ENCODE assay signal across 2 cellular contexts in genomic region chr2:10336283-10336682, GRCh38.
TF ChIP-seq lines count a peak whose summit lies in the region.

No MANE protein-coding gene starts in this region.

TF ChIP-seq in A549, 52 proteins besides CTCF, POLR2A, EP300 and RAD21 (continued from another document):
- TF ChIP-seq, protein P1, sequence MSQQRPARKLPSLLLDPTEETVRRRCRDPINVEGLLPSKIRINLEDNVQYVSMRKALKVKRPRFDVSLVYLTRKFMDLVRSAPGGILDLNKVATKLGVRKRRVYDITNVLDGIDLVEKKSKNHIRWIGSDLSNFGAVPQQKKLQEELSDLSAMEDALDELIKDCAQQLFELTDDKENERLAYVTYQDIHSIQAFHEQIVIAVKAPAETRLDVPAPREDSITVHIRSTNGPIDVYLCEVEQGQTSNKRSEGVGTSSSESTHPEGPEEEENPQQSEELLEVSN (IDR thresholded peaks at IDR 0.05; ENCODE audit: borderline replicate concordance, low read depth) = no peak
- TF ChIP-seq NR3C1 (IDR thresholded peaks at IDR 0.05) = no peak
- TF ChIP-seq, protein P2, sequence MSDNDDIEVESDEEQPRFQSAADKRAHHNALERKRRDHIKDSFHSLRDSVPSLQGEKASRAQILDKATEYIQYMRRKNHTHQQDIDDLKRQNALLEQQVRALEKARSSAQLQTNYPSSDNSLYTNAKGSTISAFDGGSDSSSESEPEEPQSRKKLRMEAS (IDR thresholded peaks at IDR 0.05) = 0 out of 2 replicates have a peak, but pooled peaks have one; percentile 31
- TF ChIP-seq HEYL (CRISPR knock-in tag; IDR thresholded peaks at IDR 0.05) = no peak
- TF ChIP-seq RFX5 (IDR thresholded peaks at IDR 0.05) = no peak
- no peak for TF ChIP-seq RARB (CRISPR knock-in tag; IDR thresholded peaks at IDR 0.05)
- no peak for TF ChIP-seq ZSCAN20 (CRISPR knock-in tag; IDR thresholded peaks at IDR 0.05)
- no peak for TF ChIP-seq ZNF302 (CRISPR knock-in tag; IDR thresholded peaks at IDR 0.05)
- TF ChIP-seq GATA3 (IDR thresholded peaks at IDR 0.05; ENCODE audit: borderline replicate concordance) = peak; percentile 57; the same call in 1 of the 2 replicates
- no peak for TF ChIP-seq RCOR1 (IDR thresholded peaks at IDR 0.05; ENCODE audit: low read depth, low read length)
- no peak for TF ChIP-seq CEBPB (IDR thresholded peaks at IDR 0.05)
- no peak for TF ChIP-seq FOSL2 (IDR thresholded peaks at IDR 0.05)
- peak; percentile 65 for TF ChIP-seq FOSL2 (CRISPR knock-in tag; IDR thresholded peaks at IDR 0.05)
- no peak for TF ChIP-seq HMGXB4 (CRISPR knock-in tag; IDR thresholded peaks at IDR 0.05; ENCODE audit: borderline replicate concordance)
- TF ChIP-seq JUNB (IDR thresholded peaks at IDR 0.05) = no peak

TF ChIP-seq in HEK293, 187 proteins besides CTCF, POLR2A, EP300 and RAD21 (continued from another document):
- TF ChIP-seq, protein P3, sequence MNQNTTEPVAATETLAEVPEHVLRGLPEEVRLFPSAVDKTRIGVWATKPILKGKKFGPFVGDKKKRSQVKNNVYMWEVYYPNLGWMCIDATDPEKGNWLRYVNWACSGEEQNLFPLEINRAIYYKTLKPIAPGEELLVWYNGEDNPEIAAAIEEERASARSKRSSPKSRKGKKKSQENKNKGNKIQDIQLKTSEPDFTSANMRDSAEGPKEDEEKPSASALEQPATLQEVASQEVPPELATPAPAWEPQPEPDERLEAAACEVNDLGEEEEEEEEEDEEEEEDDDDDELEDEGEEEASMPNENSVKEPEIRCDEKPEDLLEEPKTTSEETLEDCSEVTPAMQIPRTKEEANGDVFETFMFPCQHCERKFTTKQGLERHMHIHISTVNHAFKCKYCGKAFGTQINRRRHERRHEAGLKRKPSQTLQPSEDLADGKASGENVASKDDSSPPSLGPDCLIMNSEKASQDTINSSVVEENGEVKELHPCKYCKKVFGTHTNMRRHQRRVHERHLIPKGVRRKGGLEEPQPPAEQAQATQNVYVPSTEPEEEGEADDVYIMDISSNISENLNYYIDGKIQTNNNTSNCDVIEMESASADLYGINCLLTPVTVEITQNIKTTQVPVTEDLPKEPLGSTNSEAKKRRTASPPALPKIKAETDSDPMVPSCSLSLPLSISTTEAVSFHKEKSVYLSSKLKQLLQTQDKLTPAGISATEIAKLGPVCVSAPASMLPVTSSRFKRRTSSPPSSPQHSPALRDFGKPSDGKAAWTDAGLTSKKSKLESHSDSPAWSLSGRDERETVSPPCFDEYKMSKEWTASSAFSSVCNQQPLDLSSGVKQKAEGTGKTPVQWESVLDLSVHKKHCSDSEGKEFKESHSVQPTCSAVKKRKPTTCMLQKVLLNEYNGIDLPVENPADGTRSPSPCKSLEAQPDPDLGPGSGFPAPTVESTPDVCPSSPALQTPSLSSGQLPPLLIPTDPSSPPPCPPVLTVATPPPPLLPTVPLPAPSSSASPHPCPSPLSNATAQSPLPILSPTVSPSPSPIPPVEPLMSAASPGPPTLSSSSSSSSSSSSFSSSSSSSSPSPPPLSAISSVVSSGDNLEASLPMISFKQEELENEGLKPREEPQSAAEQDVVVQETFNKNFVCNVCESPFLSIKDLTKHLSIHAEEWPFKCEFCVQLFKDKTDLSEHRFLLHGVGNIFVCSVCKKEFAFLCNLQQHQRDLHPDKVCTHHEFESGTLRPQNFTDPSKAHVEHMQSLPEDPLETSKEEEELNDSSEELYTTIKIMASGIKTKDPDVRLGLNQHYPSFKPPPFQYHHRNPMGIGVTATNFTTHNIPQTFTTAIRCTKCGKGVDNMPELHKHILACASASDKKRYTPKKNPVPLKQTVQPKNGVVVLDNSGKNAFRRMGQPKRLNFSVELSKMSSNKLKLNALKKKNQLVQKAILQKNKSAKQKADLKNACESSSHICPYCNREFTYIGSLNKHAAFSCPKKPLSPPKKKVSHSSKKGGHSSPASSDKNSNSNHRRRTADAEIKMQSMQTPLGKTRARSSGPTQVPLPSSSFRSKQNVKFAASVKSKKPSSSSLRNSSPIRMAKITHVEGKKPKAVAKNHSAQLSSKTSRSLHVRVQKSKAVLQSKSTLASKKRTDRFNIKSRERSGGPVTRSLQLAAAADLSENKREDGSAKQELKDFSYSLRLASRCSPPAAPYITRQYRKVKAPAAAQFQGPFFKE (tag by site-specific recombination; IDR thresholded peaks at IDR 0.05; ENCODE audit: borderline replicate concordance) = no peak
- TF ChIP-seq ZNF596 (tag by site-specific recombination; IDR thresholded peaks at IDR 0.05) = no peak
- TF ChIP-seq ZNF426 (tag by site-specific recombination; IDR thresholded peaks at IDR 0.05) = no peak
- TF ChIP-seq ZNF324 (tag by site-specific recombination; IDR thresholded peaks at IDR 0.05) = no peak
TF ChIP-seq in HEK293: peak in this region for 1.
